Comparison of ENCODE assay signal across 7 cellular contexts in the genomic region with DNA sequence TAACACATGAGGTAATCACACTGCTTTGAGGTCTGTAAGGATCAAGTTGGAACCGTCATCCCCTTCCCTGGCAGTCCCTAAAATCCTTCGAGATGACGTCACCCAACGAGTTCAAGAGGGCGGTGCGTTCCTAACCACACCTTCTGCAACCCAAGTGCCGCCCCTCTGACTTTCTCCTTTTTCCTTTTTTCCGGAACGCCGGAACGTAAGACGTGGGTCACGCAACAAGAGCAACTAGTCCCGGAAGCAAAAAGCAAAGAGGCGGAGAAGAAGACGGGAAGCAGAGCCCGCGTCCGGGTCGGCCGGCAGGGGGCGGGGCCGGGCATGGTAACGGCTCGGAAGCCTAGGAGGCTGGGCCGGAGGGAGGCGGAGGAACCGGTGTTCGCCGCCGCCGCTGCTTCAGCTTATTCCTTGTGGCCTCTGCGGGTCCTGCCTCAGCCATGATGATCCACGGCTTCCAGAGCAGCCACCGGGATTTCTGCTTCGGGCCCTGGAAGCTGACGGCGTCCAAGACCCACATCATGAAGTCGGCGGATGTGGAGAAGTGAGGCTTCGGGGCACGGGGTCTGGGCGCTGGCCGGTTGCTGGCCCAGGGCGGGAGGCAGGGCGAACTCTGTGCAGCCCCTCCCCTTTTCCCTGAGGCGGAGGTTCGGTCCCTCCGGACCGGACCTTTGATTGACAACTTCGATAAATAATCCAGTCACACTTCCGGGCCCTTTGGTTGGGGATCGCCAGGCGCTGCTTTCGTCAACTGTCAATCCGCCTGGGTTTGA.
DNase-seq lines count a peak whose midpoint lies in the region; ATAC-seq and TF ChIP-seq lines count a peak whose summit lies in the region.

A gene (plus strand): TSS at position 325 of the 773 bp plus-strand sequence. CDS start 116 bp downstream, at position 441.

- TF ChIP-seq CTCF in astrocyte of the cerebellum (IDR thresholded peaks at IDR 0.05; ENCODE audit: low read depth, low read length, missing control alignments) = peak; percentile 59

- peak within 1 kb of the TSS; percentile 91 for H3K27ac ChIP-seq in rectal smooth muscle tissue (ENCODE audit: low read depth, low read length)

- peaks cover 2% of the 10 kb centered on the region for H3K36me3 Mint-ChIP-seq in T-helper 2 cell treated with Interferon-gamma antibody and Interleukin-4, amounts not matched to agents 5 μg/mL and 100 μg/mL, for 36 hours (ENCODE audit: low read depth)

- H3K9me3 Mint-ChIP-seq in T-helper 2 cell treated with Interferon-gamma antibody and Interleukin-4, amounts not matched to agents 5 μg/mL and 100 μg/mL, for 36 hours = no peaks in the 10 kb centered on the region

- no peak within 1 kb of the TSS for H3K4me3 Mint-ChIP-seq in T-helper 2 cell treated with Interferon-gamma antibody and Interleukin-4, amounts not matched to agents 5 μg/mL and 100 μg/mL, for 36 hours

- H3K36me3 ChIP-seq in rectal smooth muscle tissue (ENCODE audit: control insufficient read depth, insufficient read depth, low read length) = no peaks in the 10 kb centered on the region

- ATAC-seq in GM18502 (IDR thresholded peaks at IDR 0.05; ENCODE audit: poor library complexity, unreplicated experiment) (peak; percentile 90), HG02970 (IDR thresholded peaks at IDR 0.05; ENCODE audit: low FRiP score, unreplicated experiment) (peak; percentile 83)

- H3K9ac ChIP-seq in rectal smooth muscle tissue (ENCODE audit: low read length) = peak within 1 kb of the TSS; percentile 89

- H3K4me1 Mint-ChIP-seq in T-helper 2 cell treated with Interferon-gamma antibody and Interleukin-4, amounts not matched to agents 5 μg/mL and 100 μg/mL, for 36 hours (ENCODE audit: low read depth) = peaks cover 3% of the 10 kb centered on the region

- peaks cover 5% of the 10 kb centered on the region for H3K4me1 ChIP-seq in rectal smooth muscle tissue (ENCODE audit: control insufficient read depth, insufficient read depth, low read length)

- H3K27me3 ChIP-seq in rectal smooth muscle tissue (ENCODE audit: control insufficient read depth, insufficient read depth, low read length) = no peaks in the 10 kb centered on the region

- no peak within 1 kb of the TSS for H3K27ac Mint-ChIP-seq in T-helper 2 cell treated with Interferon-gamma antibody and Interleukin-4, amounts not matched to agents 5 μg/mL and 100 μg/mL, for 36 hours

- DNase-seq in NCI-H187 treated with DMSO at 0.1 percent for 48 hours (lab: John Stamatoyannopoulos, UW) (peak; percentile 99), astrocyte of the cerebellum (ENCODE audit: low read depth) (peak; percentile 97), hepatic stellate cell (ENCODE audit: low spot score) (peak; percentile 84)
- peak; percentile 95 for DNase-seq in T-helper 2 cell treated with Interferon-gamma antibody and Interleukin-4, amounts not matched to agents 5 μg/mL and 100 μg/mL, for 36 hours (ENCODE audit: low spot score)

- H3K4me3 ChIP-seq in astrocyte of the cerebellum (ENCODE audit: low read depth, low read length) = peak within 1 kb of the TSS; percentile 64
- H3K4me3 ChIP-seq in rectal smooth muscle tissue (ENCODE audit: low read length) = peak within 1 kb of the TSS; percentile 96

- in situ Hi-C loops in astrocyte of the cerebellum (cut with HindIII; ENCODE audit: low sequenced_read_pairs) = no loop called here

- H3K27me3 Mint-ChIP-seq in T-helper 2 cell treated with Interferon-gamma antibody and Interleukin-4, amounts not matched to agents 5 μg/mL and 100 μg/mL, for 36 hours (ENCODE audit: low read depth) = peaks cover 3% of the 10 kb centered on the region

Comparison
In these comparisons a context has a peak if more than half of its experiments do, and no peak if none do; other contexts are left out.
1. Peak in every context shown above with its lines: DNase-seq, ATAC-seq, H3K4me3 ChIP-seq and H3K27ac ChIP-seq.